9 cellular contexts compared by ENCODE assay signal in the genomic region with DNA sequence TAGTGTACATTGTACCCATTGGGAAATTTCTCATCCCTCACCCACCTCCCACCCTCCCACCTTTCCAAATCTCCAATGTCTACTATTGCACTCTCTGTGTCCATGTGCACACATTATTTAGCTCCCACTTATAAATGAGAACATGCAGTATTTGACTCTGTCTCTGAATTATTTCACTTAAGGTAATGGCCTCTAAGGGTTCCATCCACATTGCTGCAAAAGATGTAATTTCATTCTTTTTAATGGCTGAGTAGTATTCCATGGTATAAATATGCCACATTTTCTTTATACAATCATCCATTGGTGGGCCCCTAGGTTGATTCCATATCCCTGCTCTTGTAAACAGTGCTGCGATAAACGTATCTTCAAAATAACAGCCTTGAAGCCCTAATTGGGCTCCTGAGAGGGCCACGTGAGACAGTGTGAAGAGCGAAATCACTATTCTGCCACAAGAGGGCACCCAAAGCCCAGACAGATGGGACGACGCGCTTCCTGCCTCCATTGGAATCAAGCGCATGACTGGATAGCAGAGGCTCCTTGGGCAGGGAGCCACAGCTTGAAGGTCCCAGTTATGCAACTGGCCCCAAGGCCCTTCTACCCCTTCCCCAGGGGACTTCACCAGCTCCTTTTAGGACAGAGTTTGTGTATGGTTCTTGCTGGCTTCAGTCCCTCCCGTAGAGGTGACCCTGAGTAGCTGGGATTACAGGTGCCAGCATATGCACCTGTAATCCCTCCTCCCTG. TPM values are rescaled to one million over a fixed set of nuclear protein-coding genes. Genes with fewer than 3 reads are reported as not detected.
A peak's percentile ranks its signal among the peaks of the same experiment; 100 is the strongest.
DNase-seq lines count a peak whose midpoint lies in the region; ATAC-seq and TF ChIP-seq lines count a peak whose summit lies in the region.
"Had no signal": no experiment of that assay in that cellular context is flagged by ENCODE, and none has a peak within 500 bp of the region (broad histone marks: within the 10 kb centered on the region; RNA-seq: fewer than 3 reads in every experiment).

No MANE protein-coding gene starts in this region.

- ATAC-seq in activated CD4-positive, alpha-beta T cell treated with anti-CD3 and anti-CD28 coated beads for 36 hours, result peak; percentile 62
- no peak for ATAC-seq in HG03045 (IDR thresholded peaks at IDR 0.05; ENCODE audit: unreplicated experiment)

- peak; percentile 92 for TF ChIP-seq CTCF in choroid plexus epithelial cell (conservative IDR thresholded peaks at IDR 0.05; ENCODE audit: low read depth, low read length)

- peak overlapping the region; percentile 39 for H3K4me3 Mint-ChIP-seq in activated CD4-positive, alpha-beta T cell treated with anti-CD3 and anti-CD28 coated beads for 36 hours

- peaks cover 47% of the 10 kb centered on the region for H3K4me1 Mint-ChIP-seq in activated CD4-positive, alpha-beta T cell treated with anti-CD3 and anti-CD28 coated beads for 36 hours

- no peaks in the 10 kb centered on the region for H3K27me3 Mint-ChIP-seq in activated CD4-positive, alpha-beta T cell treated with anti-CD3 and anti-CD28 coated beads for 36 hours

- no peaks in the 10 kb centered on the region for H3K36me3 Mint-ChIP-seq in activated CD4-positive, alpha-beta T cell treated with anti-CD3 and anti-CD28 coated beads for 36 hours (ENCODE audit: low read depth)

- CTCF ChIA-PET in activated CD4-positive, alpha-beta T cell treated with anti-CD3 and anti-CD28 coated beads for 36 hours (lab: Charles Lee), result interaction anchor here (0.6 to 7.8 kb wide), 25 partner anchors 11 to 595 kb away, joined by 3 to 200 read pairs (median 5); a partner anchor contains a TSS

- intact Hi-C loops in activated CD4-positive, alpha-beta T cell treated with anti-CD3 and anti-CD28 coated beads for 36 hours (cut with DNase I, micrococcal nuclease), result loop anchor here (1.0 to 5.0 kb wide), 9 partner anchors 38 to 133 kb away; a partner anchor contains a TSS

- H3K27ac Mint-ChIP-seq in activated CD4-positive, alpha-beta T cell treated with anti-CD3 and anti-CD28 coated beads for 36 hours, result peak overlapping the region; percentile 87

- POLR2A ChIA-PET in activated CD4-positive, alpha-beta T cell treated with anti-CD3 and anti-CD28 coated beads for 36 hours (lab: Charles Lee), result interaction anchor here (0.9 to 1.6 kb wide), 5 partner anchors 23 to 112 kb away, joined by 3 to 12 read pairs (median 4); a partner anchor contains a TSS

- H3K9me3 Mint-ChIP-seq in activated CD4-positive, alpha-beta T cell treated with anti-CD3 and anti-CD28 coated beads for 36 hours (ENCODE audit: low read depth), result no peaks in the 10 kb centered on the region

- H3K4me3 ChIP-seq in choroid plexus epithelial cell (ENCODE audit: low read depth, low read length), result no peak overlapping the region
- H3K4me3 ChIP-seq: skin epidermis had no signal

- DNase-seq in GF-D8 (lab: John Stamatoyannopoulos, UW) (peak; percentile 73), HK-2 (ENCODE audit: unreplicated experiment) (peak; percentile 74), NCI-H69 (lab: John Stamatoyannopoulos, UW) (peak; percentile 94), choroid plexus epithelial cell (ENCODE audit: low read depth) (peak; percentile 96), left kidney (ENCODE audit: low read depth, low spot score) (peak; percentile 96)
- peak; percentile 86 for DNase-seq in activated CD4-positive, alpha-beta T cell treated with anti-CD3 and anti-CD28 coated beads for 36 hours
- DNase-seq in stimulated activated CD4-positive, alpha-beta T cell treated with anti-CD3 and anti-CD28 coated beads, Interleukin-4, amount 100 ng/mL, for 4 hours, result peak; percentile 56 to 74

RNA-seq across cellular contexts. Expression of a gene that starts 21.3 kb away (rescaled TPM):
- 100 to 1,000 TPM in 1 of 2 experiments, 10 to 100 TPM in 1; 85.4 to 116 TPM for total RNA-seq in activated CD4-positive, alpha-beta T cell treated with anti-CD3 and anti-CD28 coated beads for 36 hours

RNA-seq across cellular contexts. Expression of a gene that starts 28.4 kb away (rescaled TPM):
- total RNA-seq in activated CD4-positive, alpha-beta T cell treated with anti-CD3 and anti-CD28 coated beads for 36 hours, result 10 to 100 TPM; 27.4 to 40.8 TPM

RNA-seq across cellular contexts. Expression of a gene that starts 39.5 kb away (rescaled TPM):
- total RNA-seq in activated CD4-positive, alpha-beta T cell treated with anti-CD3 and anti-CD28 coated beads for 36 hours, result 1 to 10 TPM in 1 of 2 experiments, under 1 TPM in 1; 0.57 to 1.1 TPM

RNA-seq across cellular contexts. Expression of a gene that starts 47.0 kb away (rescaled TPM):
- 10 to 100 TPM; 34.5 to 52.3 TPM for total RNA-seq in activated CD4-positive, alpha-beta T cell treated with anti-CD3 and anti-CD28 coated beads for 36 hours

RNA-seq across cellular contexts. Expression of a gene that starts 48.1 kb away (rescaled TPM):
- total RNA-seq in activated CD4-positive, alpha-beta T cell treated with anti-CD3 and anti-CD28 coated beads for 36 hours, result under 1 TPM in 1 of 2 experiments, not detected in 1; 0.05 TPM
